28 cellular contexts compared by ENCODE assay signal in genomic region chr5:89712135-89712700, GRCh38.
"Had no signal": no experiment of that assay in that cellular context is flagged by ENCODE, and none has a peak within 500 bp of the region (broad histone marks: within the 10 kb centered on the region; RNA-seq: fewer than 3 reads in every experiment).

No MANE protein-coding gene starts in this region.

- H3K9me3 ChIP-seq: colonic mucosa, esophagus muscularis mucosa, gastroesophageal sphincter, heart left ventricle, left lung, ovary, psoas muscle, sigmoid colon, stomach, thyroid gland, vagina had no signal

- H3K4me3 Mint-ChIP-seq: dendritic cell treated with granulocyte-macrophage colony-stimulating factor and Interleukin-4, amounts not matched to agents 40 ng/mL and 50 ng/mL, for 4 days; natural killer cell; neural crest cell; stimulated activated effector memory CD8-positive, alpha-beta T cell treated with anti-CD3 and anti-CD28 coated beads, Interleukin-12 subunit alpha, Interleukin-12 subunit beta, amount 100 ng/mL, for 72 hours had no signal

- H3K36me3 Mint-ChIP-seq: natural killer cell; stimulated activated effector memory CD8-positive, alpha-beta T cell treated with anti-CD3 and anti-CD28 coated beads, Interleukin-12 subunit alpha, Interleukin-12 subunit beta, amount 100 ng/mL, for 72 hours had no signal

- H3K27ac Mint-ChIP-seq: dendritic cell treated with granulocyte-macrophage colony-stimulating factor and Interleukin-4, amounts not matched to agents 40 ng/mL and 50 ng/mL, for 4 days; natural killer cell; stimulated activated effector memory CD8-positive, alpha-beta T cell treated with anti-CD3 and anti-CD28 coated beads, Interleukin-12 subunit alpha, Interleukin-12 subunit beta, amount 100 ng/mL, for 72 hours had no signal

- H3K27ac ChIP-seq: colonic mucosa, esophagus muscularis mucosa, foreskin keratinocyte, gastroesophageal sphincter, heart left ventricle, hepatocyte, left lung, ovary, psoas muscle, sigmoid colon, stomach, thyroid gland, vagina had no signal

- H3K36me3 ChIP-seq: colonic mucosa, esophagus muscularis mucosa, gastroesophageal sphincter, heart left ventricle, left lung, ovary, sigmoid colon, stomach, thyroid gland, vagina had no signal

- DNase-seq: colonic mucosa; effector CD8-positive, alpha-beta T cell; foreskin keratinocyte; heart left ventricle; left cardiac atrium; left lung; natural killer cell; nucleus accumbens; ovary; posterior cingulate gyrus; psoas muscle; right cardiac atrium; sigmoid colon; stimulated activated CD4-positive, alpha-beta T cell treated with anti-CD3 and anti-CD28 coated beads, Interleukin-2, amount 100 ng/mL, for 24 hours; stimulated activated CD4-positive, alpha-beta T cell treated with anti-CD3 and anti-CD28 coated beads, Interleukin-4, amount 100 ng/mL, for 24 hours; stimulated activated naive CD4-positive, alpha-beta T cell treated with Interleukin-2 at 50 U/mL for 16 hours; stomach; thyroid gland; trophoblast cell had no signal

- H3K4me1 ChIP-seq: colonic mucosa, esophagus muscularis mucosa, foreskin keratinocyte, gastroesophageal sphincter, left lung, psoas muscle, sigmoid colon, stomach, thyroid gland, vagina had no signal

- H3K4me2 ChIP-seq: hepatocyte had no signal

- H3K4me3 ChIP-seq: colonic mucosa, esophagus muscularis mucosa, gastroesophageal sphincter, heart left ventricle, hepatocyte, left lung, ovary, psoas muscle, sigmoid colon, stomach, thyroid gland, vagina had no signal

- FAIRE-seq: endothelial cell of umbilical vein, islet of Langerhans had no signal

- H3K79me2 ChIP-seq: hepatocyte had no signal

- H3K27me3 Mint-ChIP-seq: dendritic cell treated with granulocyte-macrophage colony-stimulating factor and Interleukin-4, amounts not matched to agents 40 ng/mL and 50 ng/mL, for 4 days had no signal

- H3K27me3 ChIP-seq: colonic mucosa, esophagus muscularis mucosa, gastroesophageal sphincter, heart left ventricle, hepatocyte, left lung, ovary, sigmoid colon, stomach, thyroid gland, vagina had no signal

- ATAC-seq: foreskin keratinocyte; gastroesophageal sphincter; heart left ventricle; left cardiac atrium; left lung; natural killer cell; psoas muscle; right cardiac atrium; stimulated activated effector memory CD8-positive, alpha-beta T cell treated with anti-CD3 and anti-CD28 coated beads, Interleukin-12 subunit alpha, Interleukin-12 subunit beta, amount 100 ng/mL, for 72 hours had no signal

- H2AFZ ChIP-seq: hepatocyte had no signal

- H3K9me3 Mint-ChIP-seq: dendritic cell treated with granulocyte-macrophage colony-stimulating factor and Interleukin-4, amounts not matched to agents 40 ng/mL and 50 ng/mL, for 4 days had no signal

- H3K4me1 Mint-ChIP-seq: natural killer cell; stimulated activated effector memory CD8-positive, alpha-beta T cell treated with anti-CD3 and anti-CD28 coated beads, Interleukin-12 subunit alpha, Interleukin-12 subunit beta, amount 100 ng/mL, for 72 hours had no signal
